1 cellular context compared by ENCODE assay signal in genomic region chr13:30714629-30715028, GRCh38.
TF ChIP-seq lines count a peak whose summit lies in the region.

No MANE protein-coding gene starts in this region.

TF ChIP-seq in IMR-90, 13 proteins besides CTCF, POLR2A, EP300 and RAD21:
- TF ChIP-seq USF2 (IDR thresholded peaks at IDR 0.05; ENCODE audit: low read depth, low read length) (no peak), RFX5 (IDR thresholded peaks at IDR 0.05; ENCODE audit: low read depth, low read length) (no peak), NFE2L2 (IDR thresholded peaks at IDR 0.05; ENCODE audit: low read depth, low read length) (no peak), SMC3 (IDR thresholded peaks at IDR 0.05; ENCODE audit: low read depth, low read length) (no peak), ELK1 (IDR thresholded peaks at IDR 0.05; ENCODE audit: borderline replicate concordance, low read depth, low read length) (no peak), CEBPB (IDR thresholded peaks at IDR 0.05; ENCODE audit: low read depth, low read length) (no peak), RCOR1 (IDR thresholded peaks at IDR 0.05; ENCODE audit: insufficient replicate concordance, low read length) (no peak), MXI1 (IDR thresholded peaks at IDR 0.05; ENCODE audit: borderline replicate concordance, low read depth, low read length) (no peak), MAZ (IDR thresholded peaks at IDR 0.05; ENCODE audit: borderline replicate concordance, low read depth, low read length) (no peak), FOS (IDR thresholded peaks at IDR 0.05; ENCODE audit: low read depth, low read length) (no peak), BHLHE40 (IDR thresholded peaks at IDR 0.05; ENCODE audit: low read depth, low read length) (no peak), CHD1 (IDR thresholded peaks at IDR 0.05; ENCODE audit: low read depth, low read length) (no peak), MAFK (IDR thresholded peaks at IDR 0.05; ENCODE audit: low read depth, low read length) (no peak)
